Comparison of ENCODE assay signal across 10 cellular contexts in the genomic region with DNA sequence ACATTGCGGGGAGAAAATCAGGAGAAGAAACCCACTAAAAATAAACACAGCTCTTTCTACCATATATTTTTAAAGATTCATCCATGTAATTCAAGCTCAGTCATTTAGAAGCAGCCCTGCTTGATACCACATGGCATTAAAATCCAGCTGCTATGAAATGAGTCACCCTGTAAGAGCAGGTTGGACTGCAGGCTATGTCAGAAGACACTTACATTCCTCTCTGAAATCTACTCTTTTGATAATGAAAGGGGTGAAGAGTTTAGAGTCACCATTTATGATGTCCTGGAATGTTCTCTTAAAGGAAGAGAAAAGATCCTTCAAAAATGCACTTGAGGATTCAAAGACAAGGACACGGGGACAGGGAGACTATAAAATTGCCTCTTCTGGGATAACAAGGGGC.
A peak's percentile ranks its signal among the peaks of the same experiment; 100 is the strongest.
DNase-seq lines count a peak whose midpoint lies in the region; TF ChIP-seq lines count a peak whose summit lies in the region.
"Had no signal": no experiment of that assay in that cellular context is flagged by ENCODE, and none has a peak within 500 bp of the region (broad histone marks: within the 10 kb centered on the region; RNA-seq: fewer than 3 reads in every experiment).

No MANE protein-coding gene starts in this region.

- intact Hi-C loops in sigmoid colon (cut with DNase I): no loop called here
- intact Hi-C loops in activated CD4-positive, alpha-beta memory T cell treated with anti-CD3 and anti-CD28 coated beads for 36 hours (cut with micrococcal nuclease): no loop called here

- H3K27me3 ChIP-seq in adipocyte (replicated peaks; ENCODE audit: control insufficient read depth, insufficient read depth, low read length) (no peaks in the 10 kb centered on the region), sigmoid colon (no peaks in the 10 kb centered on the region)

- H3K4me3 ChIP-seq in adipocyte (ENCODE audit: low read length) (no peak overlapping the region), fibroblast of villous mesenchyme (ENCODE audit: low read depth, low read length) (no peak overlapping the region), sigmoid colon (no peak overlapping the region)

- no peak overlapping the region for H3K27ac Mint-ChIP-seq in activated CD4-positive, alpha-beta memory T cell treated with anti-CD3 and anti-CD28 coated beads for 36 hours
- H3K27ac Mint-ChIP-seq: activated naive CD4-positive, alpha-beta T cell treated with anti-CD3 and anti-CD28 coated beads, Interleukin-2, amount 50 U/mL, for 24 hours had no signal

- H3K36me3 Mint-ChIP-seq in activated CD4-positive, alpha-beta memory T cell treated with anti-CD3 and anti-CD28 coated beads for 36 hours: no peaks in the 10 kb centered on the region
- H3K36me3 Mint-ChIP-seq: activated naive CD4-positive, alpha-beta T cell treated with anti-CD3 and anti-CD28 coated beads, Interleukin-2, amount 50 U/mL, for 24 hours had no signal

- 81 to 86% methylated on average over 2 of the region's 2 CpGs for WGBS in sigmoid colon, 2 donors

- POLR2A ChIA-PET in activated CD4-positive, alpha-beta memory T cell treated with anti-CD3 and anti-CD28 coated beads for 36 hours (lab: Charles Lee): no interaction called here

- no peak overlapping the region for H3K4me3 Mint-ChIP-seq in activated CD4-positive, alpha-beta memory T cell treated with anti-CD3 and anti-CD28 coated beads for 36 hours
- H3K4me3 Mint-ChIP-seq: activated naive CD4-positive, alpha-beta T cell treated with anti-CD3 and anti-CD28 coated beads, Interleukin-2, amount 50 U/mL, for 24 hours had no signal

- H3K4me1 ChIP-seq in adipocyte (ENCODE audit: control insufficient read depth, insufficient read depth, low read length): peaks cover 21% of the 10 kb centered on the region
- H3K4me1 ChIP-seq in sigmoid colon: peaks cover 0 to 21% (median 18%) of the 10 kb centered on the region in 4 donors

- TF ChIP-seq CTCF in fibroblast of villous mesenchyme (IDR thresholded peaks at IDR 0.05; ENCODE audit: insufficient read depth, low read depth, low read length): no peak
- no peak for TF ChIP-seq CTCF in sigmoid colon (IDR thresholded peaks at IDR 0.05)

- H3K27me3 Mint-ChIP-seq in activated CD4-positive, alpha-beta memory T cell treated with anti-CD3 and anti-CD28 coated beads for 36 hours: no peaks in the 10 kb centered on the region

- DNase-seq in Daoy (ENCODE audit: low read depth) (peak; percentile 9), adipocyte (ENCODE audit: low read depth) (peak; percentile 82), fibroblast of villous mesenchyme (ENCODE audit: low read depth) (peak; percentile 79), sigmoid colon (no peak), GM19238 (ENCODE audit: insufficient read length, low spot score) (no peak)
- no peak for DNase-seq in activated T-cell treated with anti-CD3 and anti-CD28 coated beads, Interleukin-2, amount 50 U/mL, for 48 hours
- no peak for DNase-seq in activated effector memory CD4-positive, alpha-beta T cell treated with Interleukin-2 at 50 U/mL for 16 hours
- DNase-seq in activated CD4-positive, alpha-beta memory T cell treated with anti-CD3 and anti-CD28 coated beads for 36 hours: no peak
- DNase-seq: activated CD4-positive, CD25-positive, alpha-beta regulatory T cell had no signal

- H3K27ac ChIP-seq in sigmoid colon: peak overlapping the region; percentile 43 to 56 (median 50)

- H3K9me3 Mint-ChIP-seq in activated CD4-positive, alpha-beta memory T cell treated with anti-CD3 and anti-CD28 coated beads for 36 hours: peaks cover 33% of the 10 kb centered on the region

- TF ChIP-seq POLR2A in sigmoid colon (IDR thresholded peaks at IDR 0.05): no peak

- TF ChIP-seq EP300 in sigmoid colon (IDR thresholded peaks at IDR 0.05): no peak

- CTCF ChIA-PET in activated CD4-positive, alpha-beta memory T cell treated with anti-CD3 and anti-CD28 coated beads for 36 hours (lab: Charles Lee): no interaction called here

- H3K36me3 ChIP-seq in adipocyte (ENCODE audit: control insufficient read depth, insufficient read depth, low read length, severe bottlenecking) (no peaks in the 10 kb centered on the region), sigmoid colon (no peaks in the 10 kb centered on the region)

- H3K4me1 Mint-ChIP-seq in activated CD4-positive, alpha-beta memory T cell treated with anti-CD3 and anti-CD28 coated beads for 36 hours (ENCODE audit: low read depth): no peaks in the 10 kb centered on the region
- H3K4me1 Mint-ChIP-seq: activated naive CD4-positive, alpha-beta T cell treated with anti-CD3 and anti-CD28 coated beads, Interleukin-2, amount 50 U/mL, for 24 hours had no signal

- peak overlapping the region; percentile 16 for H3K9ac ChIP-seq in adipocyte (ENCODE audit: low read length)

- no peaks in the 10 kb centered on the region for H3K9me3 ChIP-seq in adipocyte (ENCODE audit: control insufficient read depth, low read length)
- peaks cover 0 to 6% (median 0%) of the 10 kb centered on the region in 4 donors for H3K9me3 ChIP-seq in sigmoid colon

Comparison
In these comparisons a context has a peak if more than half of its experiments do, and no peak if none do; other contexts are left out.
1. DNase-seq: peak in Daoy (single experiment), adipocyte (single experiment) and fibroblast of villous mesenchyme (single experiment); none in sigmoid colon (single experiment), activated T-cell treated with anti-CD3 and anti-CD28 coated beads, Interleukin-2, amount 50 U/mL, for 48 hours (0 of 2), GM19238 (single experiment), activated effector memory CD4-positive, alpha-beta T cell treated with Interleukin-2 at 50 U/mL for 16 hours (single experiment) and activated CD4-positive, alpha-beta memory T cell treated with anti-CD3 and anti-CD28 coated beads for 36 hours (single experiment).